ENCODE assay signal across 8 cellular contexts in the genomic region with DNA sequence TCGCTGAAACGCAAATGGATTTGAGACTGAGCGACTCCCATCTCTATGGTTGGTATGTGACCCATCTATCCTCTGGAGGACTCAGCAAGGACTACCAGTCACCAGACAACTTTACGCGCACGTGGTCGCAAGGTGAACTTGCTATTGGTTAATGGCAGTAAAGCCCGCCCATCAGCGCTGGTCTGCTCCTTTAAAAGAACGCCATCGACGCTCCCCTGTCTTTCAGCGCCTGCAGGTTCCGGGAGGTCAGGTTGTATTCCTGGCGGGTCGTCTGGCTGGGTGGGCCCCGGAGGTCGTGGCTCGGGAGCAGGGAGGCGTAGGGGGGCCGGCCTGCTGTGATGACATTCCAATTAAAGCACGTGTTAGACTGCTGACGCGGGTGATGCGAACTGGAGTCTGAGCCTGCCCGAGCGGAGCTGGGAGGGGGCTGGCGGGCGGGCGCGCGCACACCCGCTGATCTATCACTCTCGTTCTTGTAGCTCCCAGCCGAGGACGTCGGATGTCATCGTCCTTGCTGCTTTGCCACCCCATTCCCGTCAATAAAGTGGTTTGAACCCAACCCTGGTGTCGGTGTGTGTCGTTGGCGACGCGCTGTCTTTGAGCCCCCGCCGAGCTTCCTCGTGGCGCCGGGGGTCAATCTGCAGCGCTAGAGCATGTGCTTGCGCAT. TPM values are rescaled to one million over a fixed set of nuclear protein-coding genes. Genes with fewer than 3 reads are reported as not detected.
DNase-seq lines count a peak whose midpoint lies in the region; ATAC-seq and TF ChIP-seq lines count a peak whose summit lies in the region.

No MANE protein-coding gene starts in this region.

- H3K36me3 ChIP-seq in adrenal gland (replicated peaks in 1 of 2) (peaks cover 0 to 6% of the 10 kb centered on the region in 2 donors), upper lobe of left lung (peaks cover 0 to 20% (median 2%) of the 10 kb centered on the region in 4 donors)

- in situ Hi-C loops in GM13976 (cut with MboI; ENCODE audit: low sequenced_read_pairs, unreplicated experiment): no loop called here

- H3K27me3 ChIP-seq in adrenal gland (no peaks in the 10 kb centered on the region), upper lobe of left lung (no peaks in the 10 kb centered on the region)

- TF ChIP-seq POLR2A in adrenal gland (IDR thresholded peaks at IDR 0.05) (peak; percentile 99), upper lobe of left lung (IDR thresholded peaks at IDR 0.05) (peak; percentile 83 to 100 (median 97))

- TF ChIP-seq EP300 in upper lobe of left lung (IDR thresholded peaks at IDR 0.05): peak in 1 of 4 donors; percentile 67

- TF ChIP-seq CTCF in GM13976 (IDR thresholded peaks at IDR 0.05; ENCODE audit: borderline replicate concordance, control extremely low read depth, extremely low read depth, insufficient read depth, missing control alignments): no peak
- TF ChIP-seq CTCF in adrenal gland (IDR thresholded peaks at IDR 0.05): peak in 3 of 6 experiments; percentile 6 to 36 (median 8)
- TF ChIP-seq CTCF in upper lobe of left lung (IDR thresholded peaks at IDR 0.05): peak in 2 of 6 experiments; percentile 17 to 29

- peak; percentile 97 for DNase-seq in GM13976 (ENCODE audit: low spot score)
- peak; percentile 99 for DNase-seq in NCI-H1436 (lab: John Stamatoyannopoulos, UW)
- DNase-seq in SW 1271 (lab: John Stamatoyannopoulos, UW): peak; percentile 94 to 99
- peak; percentile 95 to 100 (median 99) for DNase-seq in adrenal gland
- peak; percentile 98 for DNase-seq in left cardiac atrium
- peak; percentile 96 to 100 (median 99) for DNase-seq in posterior cingulate gyrus
- peak; percentile 93 to 98 for DNase-seq in upper lobe of left lung

- H3K27ac ChIP-seq in adrenal gland (peak overlapping the region; percentile 94 to 98 (median 96)), upper lobe of left lung (peak overlapping the region; percentile 91 to 99 (median 93))

- WGBS in adrenal gland, 4 donors: 0 to 1% (median 0%) methylated on average over 3 to 51 of the region's 51 CpGs
- WGBS in upper lobe of left lung, 2 donors: 0 to 1% methylated on average over 5 to 50 of the region's 51 CpGs

- no peaks in the 10 kb centered on the region for H3K9me3 ChIP-seq in adrenal gland (replicated peaks in 1 of 3)
- no peaks in the 10 kb centered on the region for H3K9me3 ChIP-seq in upper lobe of left lung

- peak; percentile 95 for ATAC-seq in HG02840 (IDR thresholded peaks at IDR 0.05; ENCODE audit: low FRiP score, unreplicated experiment)
- ATAC-seq in left cardiac atrium: peak; percentile 97
- peak; percentile 99 for ATAC-seq in upper lobe of left lung (ENCODE audit: low FRiP score in 2 of 2)

- H3K4me1 ChIP-seq in adrenal gland (replicated peaks in 1 of 2): peaks cover 14 to 29% of the 10 kb centered on the region in 2 donors
- H3K4me1 ChIP-seq in upper lobe of left lung: peaks cover 25 to 34% (median 29%) of the 10 kb centered on the region in 4 donors

- intact Hi-C loops in adrenal gland (cut with DNase I) (loop anchor here in 1 of 2 donors (2.0 to 10.0 kb wide), 2 partner anchors 119 to 137 kb away; partner anchors contain the start of gene TEX2), left cardiac atrium (cut with DNase I) (loop anchor here in 1 of 2 donors (5.0 kb wide), 1 partner anchor 116 kb away; the partner anchor contains the start of gene TEX2), posterior cingulate gyrus (cut with DNase I) (loop anchor here (1.0 to 5.0 kb wide), 2 partner anchors 16 to 116 kb away; partner anchors contain the start of genes ERN1 and TEX2)

- peak overlapping the region; percentile 85 to 94 (median 90) for H3K4me3 ChIP-seq in adrenal gland
- H3K4me3 ChIP-seq in upper lobe of left lung: peak overlapping the region; percentile 55 to 92 (median 75)

RNA-seq across cellular contexts. Expression of gene ERN1, which starts 15.9 kb away (rescaled TPM):
- total RNA-seq in adrenal gland (100 to 1,000 TPM in 5 of 8 donors, 10 to 100 TPM in 3; 47.7 to 205 (median 122) TPM), left cardiac atrium (10 to 100 TPM; 11.4 to 15.4 TPM), upper lobe of left lung (10 to 100 TPM; 32.8 to 65.0 (median 41.9) TPM)
- polyA plus RNA-seq in adrenal gland: 10 to 100 TPM; 31.9 to 52.4 (median 32.6) TPM

Comparison
In these comparisons a context has a peak if more than half of its experiments do, and no peak if none do; other contexts are left out.
1. Peak in every context shown above with its lines: DNase-seq, ATAC-seq, H3K4me3 ChIP-seq and H3K27ac ChIP-seq.